In genomic region chr11:70930215-70930614, GRCh38 we compare ENCODE assay signal across 7 cellular contexts.
"Had no signal": no experiment of that assay in that cellular context is flagged by ENCODE, and none has a peak within 500 bp of the region (broad histone marks: within the 10 kb centered on the region; RNA-seq: fewer than 3 reads in every experiment).

No MANE protein-coding gene starts in this region.

- H3K4me2 ChIP-seq: KMS-11 had no signal

- H3K9ac ChIP-seq: KMS-11 had no signal

- H3K4me3 Mint-ChIP-seq: IgD-negative memory B cell had no signal

- FAIRE-seq: HTR-8/SVneo had no signal

- H3K27ac ChIP-seq: HL-60, KMS-11 had no signal

- H3K27ac Mint-ChIP-seq: IgD-negative memory B cell had no signal

- DNase-seq: IMR-90, KBM-7, KG1 had no signal
